In the genomic region with DNA sequence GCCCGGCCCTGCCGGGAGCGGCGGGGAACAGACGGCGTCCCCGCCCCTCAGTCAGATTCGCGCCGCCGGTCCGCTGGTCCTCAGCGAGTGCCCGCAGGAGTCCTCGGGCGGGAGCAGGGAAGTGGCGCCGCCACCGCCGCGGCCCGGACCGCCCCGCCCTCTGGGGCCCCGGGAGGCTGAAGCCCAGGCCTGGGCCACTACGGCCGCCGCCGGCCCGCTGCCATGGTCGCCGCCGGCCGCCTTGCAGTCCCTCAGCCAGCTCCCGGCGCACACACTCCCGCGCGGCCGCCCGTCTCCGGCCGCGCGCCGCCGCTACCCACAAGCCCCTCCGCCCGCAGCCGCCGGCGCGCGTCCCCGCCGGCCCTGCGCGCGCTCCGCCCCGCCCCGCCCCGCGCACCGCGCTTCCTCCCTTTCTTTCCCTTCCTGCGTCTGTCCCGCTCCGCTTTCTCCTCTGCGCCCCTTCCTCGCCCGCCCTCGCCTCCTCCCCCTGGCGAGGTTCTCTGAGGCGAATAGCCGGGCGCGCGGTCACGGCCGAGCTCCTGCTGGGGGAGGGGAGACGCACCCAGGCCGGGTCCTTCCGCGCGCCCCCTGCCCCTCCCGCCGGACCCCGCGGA, we compare ENCODE assay signal across 8 cellular contexts. TPM values are rescaled to one million over a fixed set of nuclear protein-coding genes. Genes with fewer than 3 reads are reported as not detected.
A peak's percentile ranks its signal among the peaks of the same experiment; 100 is the strongest.
DNase-seq lines count a peak whose midpoint lies in the region; ATAC-seq and TF ChIP-seq lines count a peak whose summit lies in the region.

ROCK2 (minus strand) TSS at position 295 of the 614 bp plus-strand sequence. CDS start 500 bp downstream, outside the sequence.

- H3K36me3 Mint-ChIP-seq in T-helper 1 cell treated with Interleukin-12 subunit alpha and Interleukin-12 subunit beta and Interleukin-4 antibody, amounts not matched to agents 30 μg/mL and 1 μg/mL, for 36 hours (ENCODE audit: low read depth): peaks cover 4% of the 10 kb centered on the region

- H3K27ac ChIP-seq in angular gyrus (ENCODE audit: low read depth, low read length) (peak within 1 kb of the TSS; percentile 95), vagina (peak within 1 kb of the TSS; percentile 98)

- H3K9me3 ChIP-seq in vagina: no peaks in the 10 kb centered on the region

- peak within 1 kb of the TSS; percentile 97 for H3K4me3 Mint-ChIP-seq in T-helper 1 cell treated with Interleukin-12 subunit alpha and Interleukin-12 subunit beta and Interleukin-4 antibody, amounts not matched to agents 30 μg/mL and 1 μg/mL, for 36 hours

- TF ChIP-seq POLR2A in vagina (IDR thresholded peaks at IDR 0.05): peak in 1 of 2 donors; percentile 79

- no peaks in the 10 kb centered on the region for H3K36me3 ChIP-seq in vagina

- H3K27me3 ChIP-seq in vagina: no peaks in the 10 kb centered on the region

- peaks cover 17% of the 10 kb centered on the region for H3K4me1 Mint-ChIP-seq in T-helper 1 cell treated with Interleukin-12 subunit alpha and Interleukin-12 subunit beta and Interleukin-4 antibody, amounts not matched to agents 30 μg/mL and 1 μg/mL, for 36 hours (ENCODE audit: low read depth)

- peaks cover 45% of the 10 kb centered on the region for H3K4me1 ChIP-seq in vagina

- H3K9me3 Mint-ChIP-seq in T-helper 1 cell treated with Interleukin-12 subunit alpha and Interleukin-12 subunit beta and Interleukin-4 antibody, amounts not matched to agents 30 μg/mL and 1 μg/mL, for 36 hours: no peaks in the 10 kb centered on the region

- ATAC-seq in HG02623 (IDR thresholded peaks at IDR 0.05; ENCODE audit: unreplicated experiment) (peak; percentile 56), left ventricle myocardium superior (peak; percentile 84)

- peak within 1 kb of the TSS; percentile 90 for H3K27ac Mint-ChIP-seq in T-helper 1 cell treated with Interleukin-12 subunit alpha and Interleukin-12 subunit beta and Interleukin-4 antibody, amounts not matched to agents 30 μg/mL and 1 μg/mL, for 36 hours

- peaks cover 9% of the 10 kb centered on the region for H3K27me3 Mint-ChIP-seq in T-helper 1 cell treated with Interleukin-12 subunit alpha and Interleukin-12 subunit beta and Interleukin-4 antibody, amounts not matched to agents 30 μg/mL and 1 μg/mL, for 36 hours (ENCODE audit: low read depth)

- DNase-seq in GM12865 (ENCODE audit: low read depth) (peak; percentile 85), NCI-H128 (lab: John Stamatoyannopoulos, UW; ENCODE audit: unreplicated experiment) (peak; percentile 47), left ventricle myocardium superior (peak; percentile 94), pulmonary artery endothelial cell (ENCODE audit: low read depth, low spot score) (peak; percentile 58), vagina (ENCODE audit: extremely low spot score in 2 of 2) (no peak)

- intact Hi-C loops in left ventricle myocardium superior (cut with micrococcal nuclease) (loop anchor here (10.0 kb wide), 2 partner anchors 70 to 110 kb away; no protein-coding TSS in a partner anchor), vagina (cut with DNase I) (loop anchor here (5.0 kb wide), 1 partner anchor 63 kb away; no protein-coding TSS in a partner anchor)

- H3K4me3 ChIP-seq in GM12865 (ENCODE audit: low read depth, low read length) (peak within 1 kb of the TSS; percentile 93), vagina (peak within 1 kb of the TSS; percentile 82 to 96)

- TF ChIP-seq CTCF in GM12865 (IDR thresholded peaks at IDR 0.05; ENCODE audit: insufficient read depth, low read depth, low read length, missing control alignments) (no peak), vagina (IDR thresholded peaks at IDR 0.05) (no peak)

RNA-seq across cellular contexts. Expression of gene ROCK2, which starts in this region (rescaled TPM):
- total RNA-seq in left ventricle myocardium superior (34.2 TPM), pulmonary artery endothelial cell (53.4 and 77.8 TPM in 2 replicates), vagina (49.4 TPM)

Comparison
In these comparisons a context has a peak if more than half of its experiments do, and no peak if none do; other contexts are left out.
1. DNase-seq: peak in GM12865 (single experiment), NCI-H128 (single experiment), left ventricle myocardium superior (single experiment) and pulmonary artery endothelial cell (single experiment); none in vagina (0 of 2).